In the genomic region with DNA sequence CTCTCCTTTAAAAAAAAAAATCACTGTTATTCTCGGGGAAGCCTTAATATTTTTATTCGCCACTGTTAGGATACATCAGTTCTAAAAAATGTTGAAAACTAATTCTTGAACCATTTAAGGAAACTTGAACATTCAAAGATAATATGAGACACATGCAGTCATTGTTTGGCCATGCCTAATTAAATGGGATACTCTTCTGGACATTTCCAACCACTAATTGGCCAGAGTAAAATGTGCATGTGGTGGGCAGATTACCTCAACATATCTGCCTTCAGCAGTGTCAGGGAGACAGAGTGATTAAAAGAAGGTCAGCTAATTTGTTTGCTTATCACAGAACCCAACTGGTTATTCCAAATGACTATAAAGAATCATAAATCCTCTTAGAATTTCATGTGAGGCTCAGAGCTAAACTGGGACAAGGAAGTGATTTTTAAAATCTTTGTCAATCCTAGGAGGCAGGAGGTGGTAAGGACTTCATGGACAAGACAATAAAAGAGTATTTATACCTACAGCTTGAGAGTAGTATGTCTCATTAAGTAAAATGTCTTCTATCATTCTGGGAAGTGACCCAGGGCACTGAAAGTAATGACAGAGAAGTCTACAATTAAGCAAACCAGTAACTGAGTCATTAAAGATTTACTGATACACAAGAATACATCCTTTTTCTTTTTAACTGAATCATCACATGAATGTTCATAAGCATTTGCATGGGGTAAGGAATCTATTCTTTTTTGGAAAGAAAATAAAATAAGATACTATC, we compare ENCODE assay signal across 25 cellular contexts.
DNase-seq lines count a peak whose midpoint lies in the region; ATAC-seq and TF ChIP-seq lines count a peak whose summit lies in the region.
"Had no signal": no experiment of that assay in that cellular context is flagged by ENCODE, and none has a peak within 500 bp of the region (broad histone marks: within the 10 kb centered on the region; RNA-seq: fewer than 3 reads in every experiment).

No MANE protein-coding gene starts in this region.

- intact Hi-C loops in heart left ventricle (cut with DNase I): no loop called here

- H3K9me3 Mint-ChIP-seq in activated naive CD8-positive, alpha-beta T cell treated with anti-CD3 and anti-CD28 coated beads for 36 hours: no peaks in the 10 kb centered on the region
- H3K9me3 Mint-ChIP-seq: activated CD4-positive, alpha-beta T cell treated with anti-CD3 and anti-CD28 coated beads, Interleukin-2, amount 10 ng/mL, durations not matched to agents 7 days and 5 days; activated T-cell treated with anti-CD3 and anti-CD28 coated beads, Interleukin-2, amount 50 U/mL, for 72 hours; CD4-positive, alpha-beta memory T cell; neural progenitor cell had no signal

- H3K9ac ChIP-seq in iPS-20b (ENCODE audit: low read depth, low read length): no peak overlapping the region; the same call in 1 of the 2 replicates
- H3K9ac ChIP-seq: neural progenitor cell, parathyroid adenoma had no signal

- ATAC-seq in heart left ventricle (no peak), HG03442 (IDR thresholded peaks at IDR 0.05; ENCODE audit: unreplicated experiment) (no peak)
- ATAC-seq: activated T-cell treated with anti-CD3 and anti-CD28 coated beads, Interleukin-2, amount 50 U/mL, for 72 hours; HCT116; K562; PC-3 had no signal

- WGBS in heart left ventricle, 4 donors: 78 to 91% (median 83%) methylated on average over 2 of the region's 2 CpGs

- H3K36me3 ChIP-seq in iPS-20b (ENCODE audit: insufficient read depth, low read depth, low read length) (no peaks in the 10 kb centered on the region), heart left ventricle (no peaks in the 10 kb centered on the region)
- H3K36me3 ChIP-seq: MG63, neural progenitor cell, transverse colon had no signal

- no peak overlapping the region for H3K4me3 ChIP-seq in iPS-20b (ENCODE audit: low read length)
- no peak overlapping the region for H3K4me3 ChIP-seq in heart left ventricle
- no peak overlapping the region for H3K4me3 ChIP-seq in coronary artery
- H3K4me3 ChIP-seq: K562, MG63, neural progenitor cell, transverse colon had no signal

- DNase-seq in AG09319 (ENCODE audit: extremely low read depth, low read depth): peak; percentile 47
- DNase-seq in GM04504 (ENCODE audit: low read depth): peak; percentile 88
- peak; percentile 37 for DNase-seq in OCI-M1 (lab: John Stamatoyannopoulos, UW)
- no peak for DNase-seq in heart left ventricle
- no peak for DNase-seq in coronary artery (ENCODE audit: low spot score)
- no peak for DNase-seq in activated naive CD8-positive, alpha-beta T cell treated with anti-CD3 and anti-CD28 coated beads for 36 hours
- DNase-seq: activated CD4-positive, alpha-beta T cell treated with anti-CD3 and anti-CD28 coated beads, Interleukin-2, amount 10 ng/mL, durations not matched to agents 7 days and 5 days; activated naive CD4-positive, alpha-beta T cell treated with Interleukin-2 at 50 U/mL for 16 hours; activated T-cell treated with anti-CD3 and anti-CD28 coated beads, Interleukin-2, amount 50 U/mL, for 72 hours; CD4-positive, alpha-beta memory T cell; effector CD8-positive, alpha-beta T cell; mesenchymal stem cell; MG63; NCI-H226; PC-3; Right ventricle myocardium superior; small intestine; transverse colon had no signal

- H3K4me1 ChIP-seq in iPS-20b (ENCODE audit: insufficient read depth, low read length) (peaks cover 35% of the 10 kb centered on the region), heart left ventricle (peaks cover 0 to 4% (median 0%) of the 10 kb centered on the region in 12 donors)
- H3K4me1 ChIP-seq: parathyroid adenoma had no signal

- H3K27ac Mint-ChIP-seq in activated naive CD8-positive, alpha-beta T cell treated with anti-CD3 and anti-CD28 coated beads for 36 hours: no peak overlapping the region
- H3K27ac Mint-ChIP-seq: activated CD4-positive, alpha-beta T cell treated with anti-CD3 and anti-CD28 coated beads, Interleukin-2, amount 10 ng/mL, durations not matched to agents 7 days and 5 days; activated T-cell treated with anti-CD3 and anti-CD28 coated beads, Interleukin-2, amount 50 U/mL, for 72 hours; CD4-positive, alpha-beta memory T cell; neural progenitor cell had no signal

- no peaks in the 10 kb centered on the region for H3K36me3 Mint-ChIP-seq in activated naive CD8-positive, alpha-beta T cell treated with anti-CD3 and anti-CD28 coated beads for 36 hours
- H3K36me3 Mint-ChIP-seq: CD4-positive, alpha-beta memory T cell; neural progenitor cell had no signal

- peaks cover 4% of the 10 kb centered on the region for H3K27me3 Mint-ChIP-seq in activated naive CD8-positive, alpha-beta T cell treated with anti-CD3 and anti-CD28 coated beads for 36 hours
- H3K27me3 Mint-ChIP-seq: activated CD4-positive, alpha-beta T cell treated with anti-CD3 and anti-CD28 coated beads, Interleukin-2, amount 10 ng/mL, durations not matched to agents 7 days and 5 days; CD4-positive, alpha-beta memory T cell had no signal

- H3K27me3 ChIP-seq in iPS-20b (ENCODE audit: insufficient read depth, low read length) (no peaks in the 10 kb centered on the region), heart left ventricle (no peaks in the 10 kb centered on the region)
- H3K27me3 ChIP-seq: MG63, neural progenitor cell, transverse colon had no signal

- H3K4me1 Mint-ChIP-seq in activated naive CD8-positive, alpha-beta T cell treated with anti-CD3 and anti-CD28 coated beads for 36 hours: no peaks in the 10 kb centered on the region
- H3K4me1 Mint-ChIP-seq: activated CD4-positive, alpha-beta T cell treated with anti-CD3 and anti-CD28 coated beads, Interleukin-2, amount 10 ng/mL, durations not matched to agents 7 days and 5 days; CD4-positive, alpha-beta memory T cell had no signal

- H3K9me3 ChIP-seq in iPS-20b (ENCODE audit: insufficient read depth, low read depth, low read length) (no peaks in the 10 kb centered on the region), heart left ventricle (no peaks in the 10 kb centered on the region)
- H3K9me3 ChIP-seq: MG63, transverse colon had no signal

- TF ChIP-seq CTCF in AG09319 (IDR thresholded peaks at IDR 0.05; ENCODE audit: low read depth, low read length) (no peak), heart left ventricle (IDR thresholded peaks at IDR 0.05) (no peak), coronary artery (IDR thresholded peaks at IDR 0.05) (no peak)

- H3K27ac ChIP-seq in iPS-20b (ENCODE audit: low read length) (peak overlapping the region; percentile 59), heart left ventricle (no peak overlapping the region), coronary artery (no peak overlapping the region)
- H3K27ac ChIP-seq: neural progenitor cell, parathyroid adenoma, transverse colon, VCaP had no signal

- no peak for TF ChIP-seq POLR2A in heart left ventricle (IDR thresholded peaks at IDR 0.05)

- no peak overlapping the region for H3K4me3 Mint-ChIP-seq in activated naive CD8-positive, alpha-beta T cell treated with anti-CD3 and anti-CD28 coated beads for 36 hours
- H3K4me3 Mint-ChIP-seq: activated CD4-positive, alpha-beta T cell treated with anti-CD3 and anti-CD28 coated beads, Interleukin-2, amount 10 ng/mL, durations not matched to agents 7 days and 5 days; activated T-cell treated with anti-CD3 and anti-CD28 coated beads, Interleukin-2, amount 50 U/mL, for 72 hours; CD4-positive, alpha-beta memory T cell; neural progenitor cell had no signal

Comparison
In these comparisons a context has a peak if more than half of its experiments do, and no peak if none do; other contexts are left out.
1. DNase-seq: peak in AG09319 (single experiment), GM04504 (single experiment) and OCI-M1 (single experiment); none in heart left ventricle (0 of 5), coronary artery (single experiment) and activated naive CD8-positive, alpha-beta T cell treated with anti-CD3 and anti-CD28 coated beads for 36 hours (single experiment).